Comparison of ENCODE assay signal across 21 cellular contexts in the genomic region with DNA sequence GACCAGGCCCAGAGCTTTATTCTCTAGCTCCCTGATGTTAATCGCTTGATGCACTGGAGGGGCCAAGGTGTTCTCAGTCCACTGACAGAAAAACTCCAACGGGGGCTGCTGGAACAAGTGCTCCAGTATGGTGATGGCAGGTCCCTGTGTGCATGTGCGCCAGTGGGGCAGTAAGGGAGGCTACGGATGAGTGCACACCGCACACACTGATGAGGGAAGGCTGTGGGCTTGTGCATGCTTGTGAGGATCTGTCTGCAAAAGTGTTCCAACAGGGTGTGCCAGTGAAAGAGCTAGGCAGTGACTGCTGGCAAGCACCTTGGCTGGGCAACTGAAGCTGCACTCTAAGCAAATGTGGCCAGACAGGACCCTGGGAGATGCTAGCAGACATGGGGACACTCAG.
DNase-seq lines count a peak whose midpoint lies in the region; ATAC-seq and TF ChIP-seq lines count a peak whose summit lies in the region.
"Had no signal": no experiment of that assay in that cellular context is flagged by ENCODE, and none has a peak within 500 bp of the region (broad histone marks: within the 10 kb centered on the region; RNA-seq: fewer than 3 reads in every experiment).

No MANE protein-coding gene starts in this region.

- H3K4me3 Mint-ChIP-seq in MCF 10A (ENCODE audit: unreplicated experiment) = no peak overlapping the region
- H3K4me3 Mint-ChIP-seq in stimulated activated naive CD8-positive, alpha-beta T cell treated with anti-CD3 and anti-CD28 coated beads, Interleukin-15, amount 100 ng/mL, for 72 hours = no peak overlapping the region
- H3K4me3 Mint-ChIP-seq in activated naive CD8-positive, alpha-beta T cell treated with anti-CD3 and anti-CD28 coated beads for 36 hours = no peak overlapping the region
- H3K4me3 Mint-ChIP-seq: B cell; CD4-positive, alpha-beta T cell; CD8-positive, alpha-beta T cell had no signal

- peak; percentile 6 for DNase-seq in mammary epithelial cell
- no peak for DNase-seq in MCF 10A (ENCODE audit: unreplicated experiment)
- DNase-seq in stimulated activated naive CD8-positive, alpha-beta T cell treated with anti-CD3 and anti-CD28 coated beads, Interleukin-15, Interleukin-2, amounts not matched to agents 100 U/mL and 50 U/mL, for 24 hours = no peak
- DNase-seq in stimulated activated naive CD8-positive, alpha-beta T cell treated with anti-CD3 and anti-CD28 coated beads, Interleukin-15, amount 100 ng/mL, for 72 hours = no peak
- no peak for DNase-seq in upper lobe of right lung
- no peak for DNase-seq in mesendoderm
- no peak for DNase-seq in activated naive CD8-positive, alpha-beta T cell treated with anti-CD3 and anti-CD28 coated beads for 36 hours
- DNase-seq: AML-193; Caco-2; Calu3; CD4-positive, alpha-beta T cell; CD8-positive, alpha-beta T cell; DMS79 treated with DMSO at 0.1 percent for 48 hours; GF-D8 had no signal

- H2BK5ac ChIP-seq in mesendoderm (ENCODE audit: low read length) = no peak overlapping the region

- H3K36me3 ChIP-seq in mammary epithelial cell (ENCODE audit: insufficient read depth, low read length) = no peaks in the 10 kb centered on the region
- no peaks in the 10 kb centered on the region for H3K36me3 ChIP-seq in upper lobe of right lung
- no peaks in the 10 kb centered on the region for H3K36me3 ChIP-seq in mesendoderm (ENCODE audit: control insufficient read depth, insufficient read depth, low read length)
- H3K36me3 ChIP-seq: BLaER1 treated with 17β-estradiol and CSF1 and Interleukin-3, amounts not matched to agents 10 nM and 100 nM had no signal

- peaks cover 25% of the 10 kb centered on the region for H3K9me3 Mint-ChIP-seq in MCF 10A (ENCODE audit: unreplicated experiment)
- H3K9me3 Mint-ChIP-seq in stimulated activated naive CD8-positive, alpha-beta T cell treated with anti-CD3 and anti-CD28 coated beads, Interleukin-15, amount 100 ng/mL, for 72 hours = peaks cover 29 to 60% of the 10 kb centered on the region in 2 donors
- H3K9me3 Mint-ChIP-seq in activated naive CD8-positive, alpha-beta T cell treated with anti-CD3 and anti-CD28 coated beads for 36 hours = peaks cover 26% of the 10 kb centered on the region

- H3K4me1 ChIP-seq in mammary epithelial cell (ENCODE audit: insufficient read depth, low read length) = no peaks in the 10 kb centered on the region
- no peaks in the 10 kb centered on the region for H3K4me1 ChIP-seq in upper lobe of right lung
- no peaks in the 10 kb centered on the region for H3K4me1 ChIP-seq in mesendoderm (ENCODE audit: control insufficient read depth, low read depth, low read length)
- H3K4me1 ChIP-seq: A549; BLaER1 treated with 17β-estradiol and CSF1 and Interleukin-3, amounts not matched to agents 10 nM and 100 nM; Caco-2 had no signal

- H2AK5ac ChIP-seq in mesendoderm (ENCODE audit: low read length) = no peak overlapping the region

- no peak overlapping the region for H3K56ac ChIP-seq in mesendoderm (ENCODE audit: low read length)

- ATAC-seq in stimulated activated naive CD8-positive, alpha-beta T cell treated with anti-CD3 and anti-CD28 coated beads, Interleukin-15, Interleukin-2, amounts not matched to agents 100 U/mL and 50 U/mL, for 24 hours = peak; percentile 6
- ATAC-seq in stimulated activated naive CD8-positive, alpha-beta T cell treated with anti-CD3 and anti-CD28 coated beads, Interleukin-15, amount 100 ng/mL, for 72 hours = no peak
- peak; percentile 86 for ATAC-seq in esophagus mucosa
- peak; percentile 22 for ATAC-seq in upper lobe of right lung
- ATAC-seq: A549; CD8-positive, alpha-beta T cell; GM12878 had no signal

- H4K5ac ChIP-seq in mesendoderm (ENCODE audit: low read length) = no peak overlapping the region

- H3K79me2 ChIP-seq in mammary epithelial cell (ENCODE audit: insufficient read depth, low read length) (no peaks in the 10 kb centered on the region), mesendoderm (ENCODE audit: control insufficient read depth, insufficient read depth, low read length) (no peaks in the 10 kb centered on the region)

- H3K23ac ChIP-seq in mesendoderm (ENCODE audit: low read length) = no peak overlapping the region

- intact Hi-C loops in mammary epithelial cell (cut with micrococcal nuclease) = no loop called here
- intact Hi-C loops in MCF 10A (cut with micrococcal nuclease) = no loop called here
- intact Hi-C loops in upper lobe of right lung (cut with DNase I) = no loop called here

- POLR2A ChIA-PET in MCF 10A (lab: Yijun Ruan, JAX) = interaction anchor here (0.6 kb wide), 1 partner anchor 65 kb away, joined by 3 read pairs; no protein-coding TSS in a partner anchor

- H3K27ac ChIP-seq in mammary epithelial cell (ENCODE audit: insufficient read depth, low read depth, low read length) = no peak overlapping the region
- H3K27ac ChIP-seq in upper lobe of right lung = no peak overlapping the region
- H3K27ac ChIP-seq in mesendoderm (ENCODE audit: low read depth, low read length) = no peak overlapping the region
- H3K27ac ChIP-seq: 22Rv1; A549; BLaER1 treated with 17β-estradiol and CSF1 and Interleukin-3, amounts not matched to agents 10 nM and 100 nM; C4-2B had no signal

- H3K36me3 Mint-ChIP-seq in MCF 10A (ENCODE audit: insufficient read depth, unreplicated experiment) = peaks cover 6% of the 10 kb centered on the region
- H3K36me3 Mint-ChIP-seq in activated naive CD8-positive, alpha-beta T cell treated with anti-CD3 and anti-CD28 coated beads for 36 hours = no peaks in the 10 kb centered on the region
- H3K36me3 Mint-ChIP-seq: CD8-positive, alpha-beta T cell had no signal

- H3K4me2 ChIP-seq in mammary epithelial cell (ENCODE audit: insufficient read depth, low read depth, low read length) = no peak overlapping the region
- H3K4me2 ChIP-seq in mesendoderm (ENCODE audit: low read length) = no peak overlapping the region
- H3K4me2 ChIP-seq: A549; BLaER1 treated with 17β-estradiol and CSF1 and Interleukin-3, amounts not matched to agents 10 nM and 100 nM had no signal

- BruUV-seq in mammary epithelial cell (replicated peaks; lab: Mats Ljungman, UMichigan) (no TSS peak), MCF 10A (replicated peaks; lab: Mats Ljungman, UMichigan) (no TSS peak)

- H3K4me3 ChIP-seq in mammary epithelial cell (replicated peaks in 1 of 3; ENCODE audit: insufficient read depth in 1 of 3, low read depth in 2 of 3, low read length in 3 of 3) (no peak overlapping the region), upper lobe of right lung (no peak overlapping the region), mesendoderm (ENCODE audit: low read length) (no peak overlapping the region)
- H3K4me3 ChIP-seq: A549; BLaER1 treated with 17β-estradiol and CSF1 and Interleukin-3, amounts not matched to agents 10 nM and 100 nM; GM12878 had no signal

- H4K8ac ChIP-seq in mesendoderm (ENCODE audit: low read depth, low read length) = no peak overlapping the region

- H3K27ac Mint-ChIP-seq in MCF 10A (ENCODE audit: low read depth, unreplicated experiment) = no peak overlapping the region
- no peak overlapping the region for H3K27ac Mint-ChIP-seq in stimulated activated naive CD8-positive, alpha-beta T cell treated with anti-CD3 and anti-CD28 coated beads, Interleukin-15, amount 100 ng/mL, for 72 hours
- no peak overlapping the region for H3K27ac Mint-ChIP-seq in activated naive CD8-positive, alpha-beta T cell treated with anti-CD3 and anti-CD28 coated beads for 36 hours
- H3K27ac Mint-ChIP-seq: B cell; CD4-positive, alpha-beta T cell; CD8-positive, alpha-beta T cell had no signal

- H3K79me1 ChIP-seq in mesendoderm (ENCODE audit: low read length) = no peaks in the 10 kb centered on the region

- H3K18ac ChIP-seq in mesendoderm (ENCODE audit: low read length) = no peak overlapping the region

- H3K27me3 Mint-ChIP-seq in MCF 10A (ENCODE audit: insufficient read depth, unreplicated experiment) = no peaks in the 10 kb centered on the region
- no peaks in the 10 kb centered on the region for H3K27me3 Mint-ChIP-seq in stimulated activated naive CD8-positive, alpha-beta T cell treated with anti-CD3 and anti-CD28 coated beads, Interleukin-15, amount 100 ng/mL, for 72 hours
- H3K27me3 Mint-ChIP-seq in activated naive CD8-positive, alpha-beta T cell treated with anti-CD3 and anti-CD28 coated beads for 36 hours = no peaks in the 10 kb centered on the region
- H3K27me3 Mint-ChIP-seq: B cell; CD4-positive, alpha-beta T cell had no signal

- in situ Hi-C loops in mammary epithelial cell (cut with MboI; ENCODE audit: low sequenced_read_pairs in 2 of 2) = no loop called here

- 24% methylated on average over 5 of the region's 5 CpGs for WGBS in mammary epithelial cell (ENCODE audit: low coverage, missing lambda C conversion rate)
- WGBS in mesendoderm (ENCODE audit: extremely low coverage, insufficient coverage, low lambda C conversion rate) = no CpG with 5 or more reads among the region's 5 CpGs

- H3K4me1 Mint-ChIP-seq in MCF 10A (ENCODE audit: insufficient read depth, unreplicated experiment) = peaks cover 15% of the 10 kb centered on the region
- no peaks in the 10 kb centered on the region for H3K4me1 Mint-ChIP-seq in stimulated activated naive CD8-positive, alpha-beta T cell treated with anti-CD3 and anti-CD28 coated beads, Interleukin-15, amount 100 ng/mL, for 72 hours
- H3K4me1 Mint-ChIP-seq in activated naive CD8-positive, alpha-beta T cell treated with anti-CD3 and anti-CD28 coated beads for 36 hours = no peaks in the 10 kb centered on the region
- H3K4me1 Mint-ChIP-seq: B cell had no signal

- no peak overlapping the region for H3K9ac ChIP-seq in mammary epithelial cell (ENCODE audit: insufficient read depth, low read length)
- no peak overlapping the region for H3K9ac ChIP-seq in mesendoderm (ENCODE audit: low read length)
- H3K9ac ChIP-seq: BLaER1 treated with 17β-estradiol and CSF1 and Interleukin-3, amounts not matched to agents 10 nM and 100 nM had no signal

- no peak overlapping the region for H2BK120ac ChIP-seq in mesendoderm (ENCODE audit: low read depth, low read length)

- CTCF ChIA-PET in mammary epithelial cell (lab: Charles Lee; ENCODE audit: low non-redundant PET) = no interaction called here
- CTCF ChIA-PET in MCF 10A (lab: Yijun Ruan, JAX) = no interaction called here

- TF ChIP-seq CTCF in mammary epithelial cell (conservative IDR thresholded peaks at IDR 0.05 in 1 of 2, IDR thresholded peaks at IDR 0.05 in 1 of 2; ENCODE audit: extremely low read depth in 1 of 2, insufficient read depth in 1 of 2, low read depth in 1 of 2, low read length in 2 of 2) (no peak), MCF 10A (IDR thresholded peaks at IDR 0.05; ENCODE audit: unreplicated experiment) (no peak), upper lobe of right lung (IDR thresholded peaks at IDR 0.05) (no peak)

- no peak overlapping the region for H2AFZ ChIP-seq in mammary epithelial cell (ENCODE audit: low read depth, low read length)

- no peaks in the 10 kb centered on the region for H3K27me3 ChIP-seq in mammary epithelial cell (ENCODE audit: insufficient read depth, low read length)
- no peaks in the 10 kb centered on the region for H3K27me3 ChIP-seq in upper lobe of right lung
- no peaks in the 10 kb centered on the region for H3K27me3 ChIP-seq in mesendoderm (ENCODE audit: insufficient read depth, low read length, poor library complexity)
- H3K27me3 ChIP-seq: BLaER1 treated with 17β-estradiol and CSF1 and Interleukin-3, amounts not matched to agents 10 nM and 100 nM had no signal

- no peak overlapping the region for H2BK15ac ChIP-seq in mesendoderm (replicated peaks; ENCODE audit: low read depth)

- no peaks in the 10 kb centered on the region for H4K20me1 ChIP-seq in mammary epithelial cell (ENCODE audit: insufficient read depth, low read length)
- H4K20me1 ChIP-seq: BLaER1 treated with 17β-estradiol and CSF1 and Interleukin-3, amounts not matched to agents 10 nM and 100 nM had no signal

- H3K9me3 ChIP-seq in mammary epithelial cell (replicated peaks; ENCODE audit: insufficient read depth, low read length) = peaks cover 2% of the 10 kb centered on the region
- no peaks in the 10 kb centered on the region for H3K9me3 ChIP-seq in upper lobe of right lung
- H3K9me3 ChIP-seq: Caco-2 had no signal

- dilution Hi-C loops in mammary epithelial cell (cut with HindIII; ENCODE audit: low sequenced_read_pairs) = no loop called here

- no peak overlapping the region for H3K4ac ChIP-seq in mesendoderm (ENCODE audit: low read depth, low read length)
